Comparison of ENCODE assay signal across 16 cellular contexts in the genomic region with DNA sequence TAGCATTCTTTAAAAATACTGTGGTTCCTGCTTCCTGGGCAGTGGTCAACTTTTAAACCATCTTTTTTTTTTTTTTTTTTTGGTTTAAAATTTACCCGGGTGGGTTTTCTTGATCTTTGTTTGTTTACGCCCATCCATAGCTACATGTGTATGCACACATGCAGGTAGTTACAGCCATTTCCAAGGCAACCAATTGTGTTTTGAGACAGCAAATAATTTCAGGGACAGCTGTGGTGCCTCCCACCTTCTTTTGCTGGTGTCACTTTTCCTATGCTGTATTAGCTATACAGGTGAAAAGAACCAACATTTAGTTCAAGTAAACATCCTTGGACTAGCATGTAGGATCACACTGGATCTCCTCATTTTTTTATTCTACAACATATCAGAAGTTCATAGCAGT.
DNase-seq lines count a peak whose midpoint lies in the region; ATAC-seq lines count a peak whose summit lies in the region.
"Had no signal": no experiment of that assay in that cellular context is flagged by ENCODE, and none has a peak within 500 bp of the region (broad histone marks: within the 10 kb centered on the region; RNA-seq: fewer than 3 reads in every experiment).

No MANE protein-coding gene starts in this region.

- ATAC-seq in effector memory CD8-positive, alpha-beta T cell (replicated peaks): peak; percentile 56
- ATAC-seq in GM21360 (IDR thresholded peaks at IDR 0.05; ENCODE audit: unreplicated experiment): no peak
- ATAC-seq: A549 had no signal

- H3K4me1 Mint-ChIP-seq in effector memory CD8-positive, alpha-beta T cell (ENCODE audit: low read depth in 2 of 2): peaks cover 5 to 6% of the 10 kb centered on the region in 2 donors

- no peaks in the 10 kb centered on the region for H3K9me3 Mint-ChIP-seq in effector memory CD8-positive, alpha-beta T cell
- H3K9me3 Mint-ChIP-seq: CD4-positive, alpha-beta memory T cell had no signal

- H3K36me3 Mint-ChIP-seq in effector memory CD8-positive, alpha-beta T cell (ENCODE audit: insufficient read depth): peaks cover 6% of the 10 kb centered on the region

- H3K27me3 Mint-ChIP-seq in effector memory CD8-positive, alpha-beta T cell: no peaks in the 10 kb centered on the region
- H3K27me3 Mint-ChIP-seq: CD4-positive, alpha-beta memory T cell had no signal

- no peak overlapping the region for H3K4me3 Mint-ChIP-seq in effector memory CD8-positive, alpha-beta T cell
- H3K4me3 Mint-ChIP-seq: CD4-positive, alpha-beta memory T cell had no signal

- DNase-seq in NCI-H2107 treated with DMSO at 0.1 percent for 48 hours (lab: John Stamatoyannopoulos, UW; ENCODE audit: unreplicated experiment) (peak; percentile 25), NCI-H2107 (lab: John Stamatoyannopoulos, UW) (no peak), NCI-H146 treated with DMSO at 0.1 percent for 48 hours (lab: John Stamatoyannopoulos, UW; ENCODE audit: unreplicated experiment) (peak; percentile 64), NCI-H2171 treated with DMSO at 0.1 percent for 48 hours (lab: John Stamatoyannopoulos, UW) (peak; percentile 75), T-helper 2 cell (no peak), EL (no peak)
- DNase-seq in effector memory CD8-positive, alpha-beta T cell: no peak
- DNase-seq: DMS79, Kasumi-1, MG63, NCI-H1048, NCI-H187, T-helper 1 cell had no signal

- no peak overlapping the region for H3K27ac Mint-ChIP-seq in effector memory CD8-positive, alpha-beta T cell

Comparison
In these comparisons a context has a peak if more than half of its experiments do, and no peak if none do; other contexts are left out.
1. DNase-seq: peak in NCI-H2107 treated with DMSO at 0.1 percent for 48 hours (single experiment), NCI-H146 treated with DMSO at 0.1 percent for 48 hours (single experiment) and NCI-H2171 treated with DMSO at 0.1 percent for 48 hours (single experiment); none in NCI-H2107 (single experiment), effector memory CD8-positive, alpha-beta T cell (0 of 3), T-helper 2 cell (0 of 5) and EL (single experiment).